ENCODE assay signal across 34 cellular contexts in the genomic region with DNA sequence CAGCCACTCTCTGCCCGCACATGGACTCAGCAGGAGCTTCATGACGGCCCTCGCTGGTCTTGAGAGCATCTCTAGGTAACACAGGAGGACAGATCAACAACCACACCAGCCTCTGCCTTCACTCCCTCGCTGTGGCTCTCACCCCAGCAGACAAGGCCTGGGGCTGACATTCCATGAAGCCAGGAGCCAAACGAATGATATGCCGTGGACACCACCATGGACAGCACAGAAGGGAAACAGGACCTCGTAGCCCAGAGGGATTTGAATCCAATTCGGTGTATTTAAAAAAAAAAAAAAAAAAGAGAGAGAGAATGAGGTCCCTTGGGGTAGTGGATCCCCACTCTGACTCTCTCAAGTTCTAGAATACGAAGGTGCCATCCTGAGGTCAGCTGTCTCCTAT.
"Had no signal": no experiment of that assay in that cellular context is flagged by ENCODE, and none has a peak within 500 bp of the region (broad histone marks: within the 10 kb centered on the region; RNA-seq: fewer than 3 reads in every experiment).

No MANE protein-coding gene starts in this region.

- H3K4me1 Mint-ChIP-seq: activated CD4-positive, alpha-beta memory T cell treated with anti-CD3 and anti-CD28 coated beads, Interleukin-2, amount 10 ng/mL, durations not matched to agents 7 days and 5 days; activated CD4-positive, alpha-beta T cell treated with anti-CD3 and anti-CD28 coated beads for 36 hours; activated CD4-positive, alpha-beta T cell treated with anti-CD3 and anti-CD28 coated beads, Interleukin-2, amount 10 ng/mL, durations not matched to agents 24 days and 14 days; activated naive CD4-positive, alpha-beta T cell treated with anti-CD3 and anti-CD28 coated beads, Interleukin-2, amount 10 ng/mL, durations not matched to agents 7 days and 5 days; activated naive CD8-positive, alpha-beta T cell treated with anti-CD3 and anti-CD28 coated beads, Interleukin-2, amount 10 ng/mL, durations not matched to agents 7 days and 5 days; T-cell had no signal

- ATAC-seq: activated CD4-positive, alpha-beta T cell treated with anti-CD3 and anti-CD28 coated beads for 36 hours; activated naive CD4-positive, alpha-beta T cell treated with anti-CD3 and anti-CD28 coated beads, Interleukin-2, amount 50 U/mL, for 72 hours; activated T-cell treated with anti-CD3 and anti-CD28 coated beads, Interleukin-2, amount 50 U/mL, for 72 hours; esophagus mucosa; T-cell had no signal

- H3K36me3 Mint-ChIP-seq: activated naive CD4-positive, alpha-beta T cell treated with anti-CD3 and anti-CD28 coated beads, Interleukin-2, amount 10 ng/mL, durations not matched to agents 7 days and 5 days; activated naive CD4-positive, alpha-beta T cell treated with anti-CD3 and anti-CD28 coated beads, Interleukin-2, amount 50 U/mL, for 72 hours; activated naive CD8-positive, alpha-beta T cell treated with anti-CD3 and anti-CD28 coated beads, Interleukin-2, amount 10 ng/mL, durations not matched to agents 7 days and 5 days; brain; T-cell had no signal

- H3K27me3 ChIP-seq: ascending aorta, breast epithelium, cardiac muscle cell had no signal

- H3K36me3 ChIP-seq: ascending aorta, breast epithelium, cardiac muscle cell, WERI-Rb-1 had no signal

- H3K4me3 Mint-ChIP-seq: activated CD4-positive, alpha-beta memory T cell treated with anti-CD3 and anti-CD28 coated beads, Interleukin-2, amount 10 ng/mL, durations not matched to agents 7 days and 5 days; activated CD4-positive, alpha-beta T cell treated with anti-CD3 and anti-CD28 coated beads for 36 hours; activated CD4-positive, alpha-beta T cell treated with anti-CD3 and anti-CD28 coated beads, Interleukin-2, amount 10 ng/mL, durations not matched to agents 24 days and 14 days; activated naive CD4-positive, alpha-beta T cell treated with anti-CD3 and anti-CD28 coated beads, Interleukin-2, amount 10 ng/mL, durations not matched to agents 7 days and 5 days; activated naive CD8-positive, alpha-beta T cell treated with anti-CD3 and anti-CD28 coated beads, Interleukin-2, amount 10 ng/mL, durations not matched to agents 7 days and 5 days; activated T-cell treated with anti-CD3 and anti-CD28 coated beads, Interleukin-2, amount 50 U/mL, for 24 hours; activated T-cell treated with anti-CD3 and anti-CD28 coated beads, Interleukin-2, amount 50 U/mL, for 72 hours; brain; dendritic cell treated with granulocyte-macrophage colony-stimulating factor and Interleukin-4, amounts not matched to agents 40 ng/mL and 50 ng/mL, for 4 days; endodermal cell; T-cell; T-helper 1 cell treated with Interleukin-12 subunit alpha and Interleukin-12 subunit beta and Interleukin-4 antibody, amounts not matched to agents 30 μg/mL and 1 μg/mL, for 36 hours; T-helper 2 cell treated with Interferon-gamma antibody and Interleukin-4, amounts not matched to agents 5 μg/mL and 100 μg/mL, for 36 hours had no signal

- H3K27me3 Mint-ChIP-seq: activated CD4-positive, alpha-beta memory T cell treated with anti-CD3 and anti-CD28 coated beads, Interleukin-2, amount 10 ng/mL, durations not matched to agents 7 days and 5 days; activated CD4-positive, alpha-beta T cell treated with anti-CD3 and anti-CD28 coated beads, Interleukin-2, amount 10 ng/mL, durations not matched to agents 24 days and 14 days; activated naive CD4-positive, alpha-beta T cell treated with anti-CD3 and anti-CD28 coated beads, Interleukin-2, amount 10 ng/mL, durations not matched to agents 7 days and 5 days; activated naive CD8-positive, alpha-beta T cell treated with anti-CD3 and anti-CD28 coated beads, Interleukin-2, amount 10 ng/mL, durations not matched to agents 7 days and 5 days; dendritic cell treated with granulocyte-macrophage colony-stimulating factor and Interleukin-4, amounts not matched to agents 40 ng/mL and 50 ng/mL, for 4 days had no signal

- H3K9me3 ChIP-seq: ascending aorta, breast epithelium had no signal

- H3K9me3 Mint-ChIP-seq: activated CD4-positive, alpha-beta memory T cell treated with anti-CD3 and anti-CD28 coated beads, Interleukin-2, amount 10 ng/mL, durations not matched to agents 7 days and 5 days; activated CD4-positive, alpha-beta T cell treated with anti-CD3 and anti-CD28 coated beads, Interleukin-2, amount 10 ng/mL, durations not matched to agents 24 days and 14 days; activated naive CD4-positive, alpha-beta T cell treated with anti-CD3 and anti-CD28 coated beads, Interleukin-2, amount 10 ng/mL, durations not matched to agents 7 days and 5 days; activated naive CD4-positive, alpha-beta T cell treated with anti-CD3 and anti-CD28 coated beads, Interleukin-2, amount 50 U/mL, for 72 hours; activated naive CD8-positive, alpha-beta T cell treated with anti-CD3 and anti-CD28 coated beads, Interleukin-2, amount 10 ng/mL, durations not matched to agents 7 days and 5 days; activated T-cell treated with anti-CD3 and anti-CD28 coated beads, Interleukin-2, amount 50 U/mL, for 24 hours; dendritic cell treated with granulocyte-macrophage colony-stimulating factor and Interleukin-4, amounts not matched to agents 40 ng/mL and 50 ng/mL, for 4 days; endodermal cell; T-cell; T-helper 1 cell treated with Interleukin-12 subunit alpha and Interleukin-12 subunit beta and Interleukin-4 antibody, amounts not matched to agents 30 μg/mL and 1 μg/mL, for 36 hours; T-helper 2 cell treated with Interferon-gamma antibody and Interleukin-4, amounts not matched to agents 5 μg/mL and 100 μg/mL, for 36 hours had no signal

- FAIRE-seq: frontal cortex had no signal

- H3K27ac ChIP-seq: ascending aorta, breast epithelium, cardiac muscle cell, coronary artery, dorsolateral prefrontal cortex, WERI-Rb-1 had no signal

- DNase-seq: activated CD4-positive, alpha-beta memory T cell treated with anti-CD3 and anti-CD28 coated beads, Interleukin-2, amount 10 ng/mL, durations not matched to agents 7 days and 5 days; activated CD4-positive, alpha-beta T cell treated with anti-CD3 and anti-CD28 coated beads for 36 hours; activated CD4-positive, alpha-beta T cell treated with anti-CD3 and anti-CD28 coated beads, Interleukin-2, amount 10 ng/mL, durations not matched to agents 24 days and 14 days; activated CD4-positive, alpha-beta T cell treated with anti-CD3 and anti-CD28 coated beads, Interleukin-2, amount 50 U/mL, for 4 hours; activated CD4-positive, CD25-positive, alpha-beta regulatory T cell; activated CD4-positive, CD25-positive, alpha-beta regulatory T cell treated with anti-CD3 and anti-CD28 coated beads, Interleukin-2, amount 50 U/mL, for 72 hours; activated CD8-positive, alpha-beta memory T cell treated with anti-CD3 and anti-CD28 coated beads, Interleukin-2, amount 50 U/mL, for 48 hours; activated gamma-delta T cell; activated naive CD4-positive, alpha-beta T cell; activated naive CD4-positive, alpha-beta T cell treated with anti-CD3 and anti-CD28 coated beads, Interleukin-2, amount 10 ng/mL, durations not matched to agents 7 days and 5 days; activated naive CD8-positive, alpha-beta T cell treated with anti-CD3 and anti-CD28 coated beads, Interleukin-2, amount 10 ng/mL, durations not matched to agents 7 days and 5 days; activated T-cell treated with anti-CD3 and anti-CD28 coated beads for 4 hours; activated T-cell treated with anti-CD3 and anti-CD28 coated beads, Interleukin-2, amount 50 U/mL, for 24 hours; activated T-cell treated with anti-CD3 and anti-CD28 coated beads, Interleukin-2, amount 50 U/mL, for 72 hours; central memory CD4-positive, alpha-beta T cell; dorsolateral prefrontal cortex; effector memory CD4-positive, alpha-beta T cell; endodermal cell; foreskin fibroblast; head of caudate nucleus; T-cell; T1000; WERI-Rb-1 had no signal

- H3K27ac Mint-ChIP-seq: activated CD4-positive, alpha-beta memory T cell treated with anti-CD3 and anti-CD28 coated beads, Interleukin-2, amount 10 ng/mL, durations not matched to agents 7 days and 5 days; activated CD4-positive, alpha-beta T cell treated with anti-CD3 and anti-CD28 coated beads for 36 hours; activated CD4-positive, alpha-beta T cell treated with anti-CD3 and anti-CD28 coated beads, Interleukin-2, amount 10 ng/mL, durations not matched to agents 24 days and 14 days; activated naive CD4-positive, alpha-beta T cell treated with anti-CD3 and anti-CD28 coated beads, Interleukin-2, amount 10 ng/mL, durations not matched to agents 7 days and 5 days; activated naive CD4-positive, alpha-beta T cell treated with anti-CD3 and anti-CD28 coated beads, Interleukin-2, amount 50 U/mL, for 72 hours; activated naive CD8-positive, alpha-beta T cell treated with anti-CD3 and anti-CD28 coated beads, Interleukin-2, amount 10 ng/mL, durations not matched to agents 7 days and 5 days; activated T-cell treated with anti-CD3 and anti-CD28 coated beads, Interleukin-2, amount 50 U/mL, for 24 hours; activated T-cell treated with anti-CD3 and anti-CD28 coated beads, Interleukin-2, amount 50 U/mL, for 72 hours; dendritic cell treated with granulocyte-macrophage colony-stimulating factor and Interleukin-4, amounts not matched to agents 40 ng/mL and 50 ng/mL, for 4 days; endodermal cell; T-cell; T-helper 1 cell treated with Interleukin-12 subunit alpha and Interleukin-12 subunit beta and Interleukin-4 antibody, amounts not matched to agents 30 μg/mL and 1 μg/mL, for 36 hours; T-helper 2 cell treated with Interferon-gamma antibody and Interleukin-4, amounts not matched to agents 5 μg/mL and 100 μg/mL, for 36 hours had no signal

- H3K4me3 ChIP-seq: ascending aorta, breast epithelium, cardiac muscle cell, coronary artery, dorsolateral prefrontal cortex had no signal

- H3K4me1 ChIP-seq: ascending aorta, breast epithelium had no signal
